9 cellular contexts compared by ENCODE assay signal in genomic region chr4:56821394-56822263, GRCh38. TPM values are rescaled to one million over a fixed set of nuclear protein-coding genes. Genes with fewer than 3 reads are reported as not detected.
DNase-seq lines count a peak whose midpoint lies in the region; FAIRE-seq and TF ChIP-seq lines count a peak whose summit lies in the region.
"Had no signal": no experiment of that assay in that cellular context is flagged by ENCODE, and none has a peak within 500 bp of the region (broad histone marks: within the 10 kb centered on the region; RNA-seq: fewer than 3 reads in every experiment).

A gene with protein sequence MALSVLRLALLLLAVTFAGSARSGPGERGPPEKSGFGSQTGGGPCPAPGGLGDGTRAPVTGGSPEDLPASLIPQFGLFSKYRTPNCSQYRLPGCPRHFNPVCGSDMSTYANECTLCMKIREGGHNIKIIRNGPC (minus strand): TSS chr4:56821701. CDS start chr4:56821662, 39 bp downstream.

- TF ChIP-seq POLR2A in prostate gland (IDR thresholded peaks at IDR 0.05), result no peak

- H3K4me3 ChIP-seq in H7 (ENCODE audit: insufficient read depth, low read depth, low read length) (peak within 1 kb of the TSS; percentile 55), fibroblast of pulmonary artery (replicated peaks; ENCODE audit: low read depth, low read length) (peak within 1 kb of the TSS; percentile 36), prostate gland (peak within 1 kb of the TSS; percentile 16 to 32)

- no peak for FAIRE-seq in D721Med (lab: Jason Lieb, UNC)

- H3K27ac ChIP-seq in prostate gland, result no peak within 1 kb of the TSS

- no peaks in the 10 kb centered on the region for H3K4me1 ChIP-seq in prostate gland (replicated peaks)

- WGBS in prostate gland, result 4% methylated on average over 55 of the region's 58 CpGs

- H3K27me3 ChIP-seq in H7 (ENCODE audit: control insufficient read depth, insufficient read depth, low read length) (peaks cover 16% of the 10 kb centered on the region), prostate gland (replicated peaks; ENCODE audit: insufficient read depth) (no peaks in the 10 kb centered on the region)

- H3K36me3 ChIP-seq in H7 (replicated peaks; ENCODE audit: control insufficient read depth, insufficient read depth, low read length) (no peaks in the 10 kb centered on the region), prostate gland (no peaks in the 10 kb centered on the region)

- intact Hi-C loops in prostate gland (cut with DNase I), result no loop called here

- DNase-seq in D721Med (ENCODE audit: insufficient read length, low spot score) (peak; percentile 76), H7 (peak; percentile 95), NCI-H510A (lab: John Stamatoyannopoulos, UW) (peak; percentile 72), activated T-cell treated with anti-CD3 and anti-CD28 coated beads for 4 hours (peak; percentile 58), fibroblast of pulmonary artery (ENCODE audit: low read depth) (no peak), prostate gland (ENCODE audit: low spot score) (peak; percentile 22), hepatic stellate cell (ENCODE audit: low spot score) (no peak), kidney glomerular epithelial cell (lab: John Stamatoyannopoulos, UW) (no peak)

- H3K9me3 ChIP-seq in prostate gland, result no peaks in the 10 kb centered on the region

- TF ChIP-seq CTCF in D721Med (IDR thresholded peaks at IDR 0.05; ENCODE audit: insufficient read depth, missing control alignments), result peak; percentile 9
- TF ChIP-seq CTCF in fibroblast of pulmonary artery (IDR thresholded peaks at IDR 0.05; ENCODE audit: low read length, missing control alignments), result no peak
- TF ChIP-seq CTCF in prostate gland (IDR thresholded peaks at IDR 0.05), result no peak

RNA-seq across cellular contexts. Expression of the gene that starts here (rescaled TPM):
- 1.3 and 4.5 TPM in 2 replicates for total RNA-seq in H7 (2014; rRNA removed; shearing (Covaris generic))
- total RNA-seq in prostate gland, result 10 to 100 TPM in 1 of 2 donors, not detected in 1; 53.4 TPM
- total RNA-seq: RPMI7951 had no signal

Comparison
In these comparisons a context has a peak if more than half of its experiments do, and no peak if none do; other contexts are left out.
1. DNase-seq: peak in D721Med (single experiment), H7 (single experiment), NCI-H510A (single experiment), activated T-cell treated with anti-CD3 and anti-CD28 coated beads for 4 hours (single experiment) and prostate gland (single experiment); none in fibroblast of pulmonary artery (single experiment), hepatic stellate cell (single experiment) and kidney glomerular epithelial cell (single experiment).
2. Peak in every context shown above with its lines, with median percentiles within 50 percentile points of each other: H3K4me3 ChIP-seq.